8 cellular contexts compared by ENCODE assay signal in genomic region chr2:27408601-27409320, GRCh38. TPM values are rescaled to one million over a fixed set of nuclear protein-coding genes. Genes with fewer than 3 reads are reported as not detected.
DNase-seq lines count a peak whose midpoint lies in the region; ATAC-seq and TF ChIP-seq lines count a peak whose summit lies in the region.

No MANE protein-coding gene starts in this region.

- peak overlapping the region; percentile 74 for H2AK5ac ChIP-seq in neuronal stem cell (ENCODE audit: low read depth, low read length)

- H2BK5ac ChIP-seq in neuronal stem cell (ENCODE audit: low read length) = peak overlapping the region; percentile 19

- H4K8ac ChIP-seq in neuronal stem cell (ENCODE audit: low read depth, low read length) = no peak overlapping the region

- H3K4me2 ChIP-seq in neuronal stem cell (ENCODE audit: insufficient read depth, low read length, poor library complexity, severe bottlenecking) = peak overlapping the region; percentile 52

- H3K4ac ChIP-seq in neuronal stem cell (ENCODE audit: low read length) = no peak overlapping the region

- no peaks in the 10 kb centered on the region for H3K27me3 ChIP-seq in neuronal stem cell (ENCODE audit: control insufficient read depth in 3 of 3, insufficient read depth in 3 of 3, low read depth in 1 of 3, low read length in 3 of 3)

- H3K9me3 ChIP-seq in neuronal stem cell (replicated peaks in 1 of 2; ENCODE audit: control insufficient read depth in 2 of 2, insufficient read depth in 1 of 2, low read depth in 1 of 2, low read length in 2 of 2) = no peaks in the 10 kb centered on the region

- peak overlapping the region; percentile 67 for H3K27ac ChIP-seq in neuronal stem cell (replicated peaks; ENCODE audit: low read length)

- H2BK15ac ChIP-seq in neuronal stem cell (ENCODE audit: low read length) = no peak overlapping the region

- H2BK120ac ChIP-seq in neuronal stem cell (ENCODE audit: low read depth, low read length) = peak overlapping the region; percentile 10

- H3K18ac ChIP-seq in neuronal stem cell (ENCODE audit: low read length) = peak overlapping the region; percentile 91

- H4K91ac ChIP-seq in neuronal stem cell (ENCODE audit: low read depth, low read length, poor library complexity) = no peak overlapping the region

- ATAC-seq in GM19438 (IDR thresholded peaks at IDR 0.05; ENCODE audit: low read depth, unreplicated experiment) (peak; percentile 16), HG03439 (IDR thresholded peaks at IDR 0.05; ENCODE audit: unreplicated experiment) (peak; percentile 33)

- H2AFZ ChIP-seq in neuronal stem cell (ENCODE audit: low read length) = peak overlapping the region; percentile 94

- no peak for TF ChIP-seq CTCF in fibroblast of pulmonary artery (IDR thresholded peaks at IDR 0.05; ENCODE audit: low read length, missing control alignments)

- peaks cover 5% of the 10 kb centered on the region for H3K79me1 ChIP-seq in neuronal stem cell (ENCODE audit: low read depth, low read length)

- peak overlapping the region; percentile 92 for H3K4me3 ChIP-seq in fibroblast of pulmonary artery (replicated peaks; ENCODE audit: low read depth, low read length)
- H3K4me3 ChIP-seq in neuronal stem cell (ENCODE audit: low read length in 2 of 2) = peak overlapping the region; percentile 67 to 99

- H3K36me3 ChIP-seq in neuronal stem cell (replicated peaks in 1 of 2; ENCODE audit: control insufficient read depth in 2 of 2, insufficient read depth in 2 of 2, low read length in 2 of 2) = peaks cover 0 to 30% of the 10 kb centered on the region in 2 donors

- peak overlapping the region; percentile 72 for H3K14ac ChIP-seq in neuronal stem cell (ENCODE audit: low read length)

- H3K23ac ChIP-seq in neuronal stem cell (ENCODE audit: low read depth, low read length, poor library complexity) = peak overlapping the region; percentile 87

- peak overlapping the region; percentile 99 for H3K9ac ChIP-seq in neuronal stem cell (ENCODE audit: low read depth, low read length, poor library complexity)

- peaks cover 3% of the 10 kb centered on the region in 2 donors for H3K4me1 ChIP-seq in neuronal stem cell (ENCODE audit: control insufficient read depth in 2 of 2, insufficient read depth in 1 of 2, low read depth in 1 of 2, low read length in 2 of 2)

- no peak overlapping the region for H2BK12ac ChIP-seq in neuronal stem cell (ENCODE audit: low read length)

- DNase-seq in EL = peak; percentile 32
- peak; percentile 50 for DNase-seq in UCSD-AML1 (lab: John Stamatoyannopoulos, UW; ENCODE audit: unreplicated experiment)
- DNase-seq in fibroblast of pulmonary artery (ENCODE audit: low read depth) = no peak
- DNase-seq in neuronal stem cell (ENCODE audit: low spot score) = no peak
- DNase-seq in DMS153 treated with DMSO at 0.1 percent for 48 hours (lab: John Stamatoyannopoulos, UW; ENCODE audit: unreplicated experiment) = no peak
- DNase-seq in retina = no peak

- no CpG with 5 or more reads among the region's 33 CpGs for WGBS in neuronal stem cell (ENCODE audit: extremely low coverage in 2 of 2, insufficient read length in 2 of 2, insufficient replicate concordance in 1 of 2), 2 donors

RNA-seq across cellular contexts. Expression of gene PPM1G, which starts 0.6 kb away (rescaled TPM):
- polyA plus RNA-seq in neuronal stem cell (2013, experiment 1 of 2) = 98.8 TPM
- polyA plus RNA-seq in neuronal stem cell (2013, experiment 2 of 2) = 97.7 TPM

RNA-seq across cellular contexts. Expression of gene NRBP1, which starts 19.7 kb away (rescaled TPM):
- 62.2 TPM for polyA plus RNA-seq in neuronal stem cell (2013, experiment 1 of 2)
- 63.3 TPM for polyA plus RNA-seq in neuronal stem cell (2013, experiment 2 of 2)

RNA-seq across cellular contexts. Expression of gene ZNF513, which starts 28.2 kb away (rescaled TPM):
- polyA plus RNA-seq in neuronal stem cell (2013, experiment 1 of 2) = 13.7 TPM
- 13.4 TPM for polyA plus RNA-seq in neuronal stem cell (2013, experiment 2 of 2)

RNA-seq across cellular contexts. Expression of gene KRTCAP3, which starts 33.4 kb away (rescaled TPM):
- 5.7 TPM for polyA plus RNA-seq in neuronal stem cell (2013, experiment 1 of 2)
- 5.2 TPM for polyA plus RNA-seq in neuronal stem cell (2013, experiment 2 of 2)

RNA-seq across cellular contexts. Expression of gene SNX17, which starts 38.3 kb away (rescaled TPM):
- polyA plus RNA-seq in neuronal stem cell (2013, experiment 1 of 2) = 31.0 TPM
- polyA plus RNA-seq in neuronal stem cell (2013, experiment 2 of 2) = 30.6 TPM

Comparison
In these comparisons a context has a peak if more than half of its experiments do, and no peak if none do; other contexts are left out.
1. DNase-seq: peak in EL (single experiment) and UCSD-AML1 (single experiment); none in fibroblast of pulmonary artery (single experiment), neuronal stem cell (single experiment), DMS153 treated with DMSO at 0.1 percent for 48 hours (single experiment) and retina (single experiment).